ENCODE assay signal across 18 cellular contexts in genomic region chr1:161638251-161638993, GRCh38. TPM values are rescaled to one million over a fixed set of nuclear protein-coding genes. Genes with fewer than 3 reads are reported as not detected.
A peak's percentile ranks its signal among the peaks of the same experiment; 100 is the strongest.
DNase-seq lines count a peak whose midpoint lies in the region; ATAC-seq, FAIRE-seq and TF ChIP-seq lines count a peak whose summit lies in the region.
"Not testable (repeated sequence)": the region's sequence is repeated elsewhere in the genome, so short reads cannot be mapped to it uniquely, and the experiment has no call there.
"Had no signal": no experiment of that assay in that cellular context is flagged by ENCODE, and none has a peak within 500 bp of the region (broad histone marks: within the 10 kb centered on the region; RNA-seq: fewer than 3 reads in every experiment).

No MANE protein-coding gene starts in this region.

- H2BK120ac ChIP-seq in H1 (replicated peaks; ENCODE audit: low read depth, low read length); mesendoderm (ENCODE audit: low read depth, low read length): not testable (repeated sequence)

- not testable (repeated sequence) for H3K4me2 ChIP-seq in K562 (ENCODE audit: insufficient read depth, low read length); H1 (ENCODE audit: insufficient read depth in 1 of 2, low read depth in 2 of 2, low read length in 2 of 2); mesendoderm (ENCODE audit: low read length)

- not testable (repeated sequence) for TF ChIP-seq POLR2A in K562 (conservative IDR thresholded peaks at IDR 0.05); H1 (IDR thresholded peaks at IDR 0.05; ENCODE audit: control extremely low read depth in 1 of 2, low read depth in 2 of 2, low read length in 2 of 2)

- H2AK5ac ChIP-seq in H1 (ENCODE audit: low read depth, low read length); mesendoderm (ENCODE audit: low read length): not testable (repeated sequence)

- not testable (repeated sequence) for H3K4me3 ChIP-seq in K562; H1 (ENCODE audit: extremely low read depth in 1 of 4, insufficient read depth in 2 of 4, low read depth in 3 of 4, low read length in 4 of 4); mesendoderm (ENCODE audit: low read length); neutrophil (ENCODE audit: low read depth in 1 of 2, low read length in 1 of 2)

- peak; percentile 81 for ATAC-seq in K562

- DNase-seq in K562 (ENCODE audit: extremely low read depth in 1 of 4, low spot score in 3 of 4) (peak in 1 of 4 experiments; percentile 78), mesendoderm (peak; percentile 16)
- DNase-seq in H1 (ENCODE audit: low read depth in 1 of 2, low spot score in 2 of 2), result not testable (repeated sequence)

- not testable (repeated sequence) for H3K79me2 ChIP-seq in K562 (ENCODE audit: control insufficient read depth, insufficient read depth, low read length); H1 (ENCODE audit: control insufficient read depth in 1 of 2, insufficient read depth in 2 of 2, low read length in 2 of 2); mesendoderm (ENCODE audit: control insufficient read depth, insufficient read depth, low read length)

- not testable (repeated sequence) for H2BK15ac ChIP-seq in H1 (ENCODE audit: low read length); mesendoderm (replicated peaks; ENCODE audit: low read depth)

- not testable (repeated sequence) for H3K36me3 ChIP-seq in K562 (ENCODE audit: control insufficient read depth, insufficient read depth, low read length); H1 (ENCODE audit: control insufficient read depth in 2 of 4, insufficient read depth in 4 of 4, low read length in 3 of 4); mesendoderm (ENCODE audit: control insufficient read depth, insufficient read depth, low read length); neutrophil

- not testable (repeated sequence) for H4K20me1 ChIP-seq in K562 (replicated peaks; ENCODE audit: control insufficient read depth, insufficient read depth, low read length); H1 (replicated peaks in 1 of 2; ENCODE audit: control insufficient read depth in 1 of 2, insufficient read depth in 2 of 2, low read length in 2 of 2)

- intact Hi-C loops in K562 (cut with micrococcal nuclease), result not testable (repeated sequence)

- not testable (repeated sequence) for TF ChIP-seq RAD21 in K562 (CRISPR knock-in tag; conservative IDR thresholded peaks at IDR 0.05 in 1 of 2, IDR thresholded peaks at IDR 0.05 in 1 of 2); H1 (IDR thresholded peaks at IDR 0.05 in 1 of 2, conservative IDR thresholded peaks at IDR 0.05 in 1 of 2; ENCODE audit: low read depth in 2 of 2, low read length in 2 of 2)

- peak; percentile 70 for FAIRE-seq in K562 (lab: Jason Lieb, UNC)
- FAIRE-seq in H1 (lab: Jason Lieb, UNC), result peak; percentile 7

- not testable (repeated sequence) for H3K9ac ChIP-seq in K562 (ENCODE audit: insufficient read depth in 1 of 2, low read depth in 2 of 2, low read length in 2 of 2); H1 (replicated peaks in 1 of 4; ENCODE audit: extremely low read depth in 1 of 4, low read depth in 3 of 4, low read length in 3 of 4); mesendoderm (ENCODE audit: low read length)

- not testable (repeated sequence) for H2AFZ ChIP-seq in K562 (ENCODE audit: low read depth, low read length); H1 (ENCODE audit: low read length)

- in situ Hi-C loops in K562 (cut with MboI), result loop anchor here (5.0 kb wide), 1 partner anchor 81 kb away; no protein-coding TSS in a partner anchor

- H3K4me1 ChIP-seq in K562 (replicated peaks in 1 of 2; ENCODE audit: control insufficient read depth in 2 of 2, insufficient read depth in 2 of 2, low read length in 2 of 2), result peaks cover 4 to 29% of the 10 kb centered on the region in 2 experiments; a peak in 4 of 5 replicates
- H3K4me1 ChIP-seq in H1 (replicated peaks in 1 of 4; ENCODE audit: control insufficient read depth in 3 of 4, insufficient read depth in 4 of 4, low read length in 3 of 4); mesendoderm (ENCODE audit: control insufficient read depth, low read depth, low read length): not testable (repeated sequence)
- H3K4me1 ChIP-seq in neutrophil (ENCODE audit: control insufficient read depth in 1 of 2, insufficient read depth in 1 of 2, low read depth in 1 of 2, low read length in 1 of 2), result peaks cover 32 to 66% of the 10 kb centered on the region in 2 experiments

- H2BK20ac ChIP-seq in H1 (ENCODE audit: low read length), result not testable (repeated sequence)

- not testable (repeated sequence) for H3K56ac ChIP-seq in H1 (replicated peaks; ENCODE audit: insufficient read length, low read depth, low read length); mesendoderm (ENCODE audit: low read length)

- H4K5ac ChIP-seq in H1 (ENCODE audit: insufficient read length, low read depth, low read length); mesendoderm (ENCODE audit: low read length): not testable (repeated sequence)

- H2BK12ac ChIP-seq in H1 (ENCODE audit: low read depth, low read length), result not testable (repeated sequence)

- H3K27ac ChIP-seq in K562 (ENCODE audit: extremely low read depth, low read depth, low read length); H1 (ENCODE audit: low read depth, low read length); mesendoderm (ENCODE audit: low read depth, low read length): not testable (repeated sequence)
- H3K27ac ChIP-seq in neutrophil, result peak overlapping the region; percentile 85

- not testable (repeated sequence) for H4K91ac ChIP-seq in H1 (replicated peaks; ENCODE audit: insufficient read length, low read length)

- not testable (repeated sequence) for H3K23me2 ChIP-seq in H1 (ENCODE audit: low read depth, low read length)

- H4K8ac ChIP-seq in H1 (ENCODE audit: extremely low read depth, insufficient read depth, low read length); mesendoderm (ENCODE audit: low read depth, low read length): not testable (repeated sequence)

- 0% methylated on average over 2 of the region's 6 CpGs for WGBS in K562 (ENCODE audit: insufficient coverage, low coverage, missing lambda C conversion rate)
- WGBS in H1 (ENCODE audit: extremely low coverage in 1 of 2, insufficient coverage in 1 of 2, insufficient read length in 1 of 2, insufficient replicate concordance in 2 of 2, low coverage in 1 of 2, low lambda C conversion rate in 2 of 2, missing lambda C conversion rate in 1 of 2), 2 experiments, result 59% methylated on average over 2 of the region's 6 CpGs; no CpG with 5 or more reads in 1 of the 2 experiments
- no CpG with 5 or more reads among the region's 6 CpGs for WGBS in mesendoderm (ENCODE audit: extremely low coverage, insufficient coverage, low lambda C conversion rate)

- not testable (repeated sequence) for H3K79me1 ChIP-seq in H1 (ENCODE audit: low read depth, low read length); mesendoderm (ENCODE audit: low read length)

- H3K9me1 ChIP-seq in K562 (ENCODE audit: control insufficient read depth, insufficient read depth, low read length), result not testable (repeated sequence)

- H2BK5ac ChIP-seq in H1 (ENCODE audit: low read depth, low read length); mesendoderm (ENCODE audit: low read length): not testable (repeated sequence)

- not testable (repeated sequence) for H3K27me3 ChIP-seq in K562 (ENCODE audit: control insufficient read depth in 2 of 2, insufficient read depth in 2 of 2, low read length in 2 of 2); H1 (replicated peaks in 1 of 4; ENCODE audit: control insufficient read depth in 3 of 4, extremely low read depth in 1 of 4, insufficient read depth in 3 of 4, low read length in 3 of 4); mesendoderm (ENCODE audit: insufficient read depth, low read length, poor library complexity); neutrophil

- TF ChIP-seq CTCF in K562 (IDR thresholded peaks at IDR 0.05 in 2 of 3, conservative IDR thresholded peaks at IDR 0.05 in 1 of 3; ENCODE audit: insufficient read depth in 2 of 3, low read depth in 1 of 3, low read length in 3 of 3); H1 (IDR thresholded peaks at IDR 0.05; ENCODE audit: control extremely low read depth in 1 of 3, insufficient read depth in 1 of 3, low read depth in 1 of 3, low read length in 3 of 3); neutrophil (IDR thresholded peaks at IDR 0.05): not testable (repeated sequence)

- H3K9me3 ChIP-seq in K562 (replicated peaks; ENCODE audit: control insufficient read depth, insufficient read depth, low read depth, low read length); H1 (ENCODE audit: insufficient read depth in 2 of 2, low read depth in 1 of 2, low read length in 1 of 2); neutrophil: not testable (repeated sequence)

- POLR2A ChIA-PET in K562 (lab: Yijun Ruan, JAX); H1 (lab: Charles Lee; ENCODE audit: partially characterized antibody): not testable (repeated sequence)

- TF ChIP-seq EP300 in K562 (IDR thresholded peaks at IDR 0.05; ENCODE audit: low read length); H1 (IDR thresholded peaks at IDR 0.05; ENCODE audit: borderline replicate concordance in 1 of 2, low read depth in 2 of 2, low read length in 2 of 2): not testable (repeated sequence)

- H3K23ac ChIP-seq in H1 (ENCODE audit: insufficient read length); mesendoderm (ENCODE audit: low read length): not testable (repeated sequence)

- not testable (repeated sequence) for H3K4ac ChIP-seq in H1 (replicated peaks; ENCODE audit: insufficient read length, low read depth, low read length); mesendoderm (ENCODE audit: low read depth, low read length)

- CTCF ChIA-PET in K562 (lab: Yijun Ruan, JAX; ENCODE audit: low intra/inter-chr PET ratio); H1 (lab: Charles Lee; ENCODE audit: partially characterized antibody): not testable (repeated sequence)

- not testable (repeated sequence) for BruUV-seq in K562 (replicated peaks; lab: Mats Ljungman, UMichigan)

- H3K14ac ChIP-seq in H1 (ENCODE audit: insufficient read length), result not testable (repeated sequence)

- H3K18ac ChIP-seq in H1 (ENCODE audit: extremely low read depth, low read length); mesendoderm (ENCODE audit: low read length): not testable (repeated sequence)

RNA-seq across cellular contexts. Expression of gene FCGR3B, which starts 7.4 kb away (rescaled TPM):
- total RNA-seq in K562 (2011; cell fraction: chromatin; rRNA removed; ENCODE audit: low replicate concordance), result 1.4 and 2.2 TPM in 2 replicates
- 1.3 and 2.0 TPM in 2 replicates for total RNA-seq in K562 (2011; cell fraction: nucleolus; rRNA removed)
- total RNA-seq in K562 (2011; cell fraction: nucleoplasm; rRNA removed), result 2.4 and 2.8 TPM in 2 replicates
- 0.08 and 0.18 TPM in 2 replicates for total RNA-seq in K562 (2014; rRNA removed)
- 0.40 and 0.54 TPM in 2 replicates for total RNA-seq in K562 (2014; rRNA removed; fragmentation: Illumina TruSeq; extraction: Trizol)
- total RNA-seq in K562 (2015; rRNA removed; fragmentation: Illumina TruSeq; extraction: Trizol), result 0.19 and 0.36 TPM in 2 replicates
- total RNA-seq in K562 (2021), result 0.11 and 0.49 TPM in 2 replicates
- polyA plus RNA-seq in K562 (2011; rRNA removed), result 0.87 and 1.1 TPM in 2 replicates
- 0.18 and 0.25 TPM in 2 replicates for polyA plus RNA-seq in K562 (2011; cell fraction: cytosol; rRNA removed)
- polyA plus RNA-seq in K562 (2011; cell fraction: nucleus; rRNA removed), result 0.95 and 1.6 TPM in 2 replicates
- 0.55 and 1.00 TPM in 2 replicates for polyA plus RNA-seq in K562 (2012)
- 0.27 and 0.35 TPM in 2 replicates for polyA plus RNA-seq in K562 (2014; fragmentation: Illumina TruSeq; extraction: Trizol)
- under 1 TPM; 0.41 TPM for polyA plus RNA-seq in K562 (2014; fragmentation: Nextera tagmentation; extraction: Ambion mirVana)
- polyA plus RNA-seq in K562 (2014; rRNA removed), result 0.27 and 0.36 TPM in 2 replicates
- 1.1 and 1.4 TPM in 2 replicates for polyA minus RNA-seq in K562 (2011; rRNA and poly(A)+ RNA removed)
- not detected in 2 replicates for polyA minus RNA-seq in K562 (2011; cell fraction: cytosol; rRNA and poly(A)+ RNA removed)
- polyA minus RNA-seq in K562 (2011; cell fraction: nucleus; rRNA and poly(A)+ RNA removed), result 0.94 and 2.4 TPM in 2 replicates
- total RNA-seq in H1 (2021; fragmentation: NEBNext Ultra II Directional; extraction: Animal tissue kit (Norgen Biotek cat#: 25700)), result not detected in 2 replicates
- not detected in 2 replicates for polyA plus RNA-seq in H1 (2011; rRNA removed)
- not detected for polyA plus RNA-seq in H1 (2011; cell fraction: cytosol; rRNA removed)
- polyA plus RNA-seq in H1 (2011; cell fraction: nucleus; rRNA removed), result not detected
- not detected in 4 replicates for polyA plus RNA-seq in H1 (2012, experiment 1 of 2)
- polyA plus RNA-seq in H1 (2012, experiment 2 of 2), result not detected
- polyA plus RNA-seq in H1 (2013, experiment 1 of 2), result not detected
- polyA plus RNA-seq in H1 (2013, experiment 2 of 2), result not detected
- not detected in 2 replicates for polyA minus RNA-seq in H1 (2011; rRNA and poly(A)+ RNA removed)
- not detected for polyA minus RNA-seq in H1 (2011; cell fraction: cytosol; rRNA and poly(A)+ RNA removed)
- not detected for polyA minus RNA-seq in H1 (2011; cell fraction: nucleus; rRNA and poly(A)+ RNA removed)
- polyA plus RNA-seq in mesendoderm (2013, experiment 1 of 2), result not detected
- not detected for polyA plus RNA-seq in mesendoderm (2013, experiment 2 of 2)
- total RNA-seq: A172; A673; B cell; Caco-2; Calu3; CD4-positive, alpha-beta memory T cell; CD4-positive, alpha-beta T cell; CD4-positive, CD25-positive, alpha-beta regulatory T cell; CD8-positive, alpha-beta memory T cell; CD8-positive, alpha-beta T cell; Daoy had no signal
- polyA plus RNA-seq: A549; AG04450; BJ; CD4-positive, alpha-beta memory T cell; CD4-positive, CD25-positive, alpha-beta regulatory T cell had no signal

RNA-seq across cellular contexts. Expression of gene FCGR2B, which starts 24.5 kb away (rescaled TPM):
- total RNA-seq in K562 (2011; cell fraction: chromatin; rRNA removed; ENCODE audit: low replicate concordance), result 6.8 and 7.4 TPM in 2 replicates
- total RNA-seq in K562 (2011; cell fraction: nucleolus; rRNA removed), result 5.1 and 7.0 TPM in 2 replicates
- 7.6 and 9.9 TPM in 2 replicates for total RNA-seq in K562 (2011; cell fraction: nucleoplasm; rRNA removed)
- total RNA-seq in K562 (2014; rRNA removed) (1.6 and 3.1 TPM in 2 replicates), K562 (2014; rRNA removed; fragmentation: Illumina TruSeq; extraction: Trizol) (3.1 and 3.3 TPM in 2 replicates), K562 (2015; rRNA removed; fragmentation: Illumina TruSeq; extraction: Trizol) (1.7 and 2.0 TPM in 2 replicates), K562 (2021) (2.4 and 3.1 TPM in 2 replicates)
- polyA plus RNA-seq in K562 (2011; rRNA removed) (4.0 and 14.5 TPM in 2 replicates), K562 (2014; fragmentation: Illumina TruSeq; extraction: Trizol) (3.9 and 4.1 TPM in 2 replicates), K562 (2014; fragmentation: Nextera tagmentation; extraction: Ambion mirVana) (1 to 10 TPM; 6.4 to 8.9 TPM), K562 (2014; rRNA removed) (3.3 and 4.1 TPM in 2 replicates), H1 (2011; rRNA removed) (0.05 and 0.11 TPM in 2 replicates)
- polyA plus RNA-seq in K562 (2011; cell fraction: cytosol; rRNA removed), result 4.3 and 14.1 TPM in 2 replicates
- polyA plus RNA-seq in K562 (2011; cell fraction: nucleus; rRNA removed), result 10.8 and 35.5 TPM in 2 replicates
- 14.5 and 18.1 TPM in 2 replicates for polyA plus RNA-seq in K562 (2012)
- polyA minus RNA-seq in K562 (2011; rRNA and poly(A)+ RNA removed), result 3.1 and 8.7 TPM in 2 replicates
- polyA minus RNA-seq in K562 (2011; cell fraction: cytosol; rRNA and poly(A)+ RNA removed), result 0.86 and 1.5 TPM in 2 replicates
- polyA minus RNA-seq in K562 (2011; cell fraction: nucleus; rRNA and poly(A)+ RNA removed), result 2.6 and 9.2 TPM in 2 replicates
- total RNA-seq in H1 (2021; fragmentation: NEBNext Ultra II Directional; extraction: Animal tissue kit (Norgen Biotek cat#: 25700)), result not detected in 2 replicates
- polyA plus RNA-seq in H1 (2011; cell fraction: cytosol; rRNA removed), result 0.05 TPM
- polyA plus RNA-seq in H1 (2011; cell fraction: nucleus; rRNA removed), result 0.03 TPM
- polyA plus RNA-seq in H1 (2012, experiment 1 of 2), result not detected in 4 replicates
- not detected for polyA plus RNA-seq in H1 (2012, experiment 2 of 2)
- polyA plus RNA-seq in H1 (2013, experiment 1 of 2), result 0.02 TPM
- 0.02 TPM for polyA plus RNA-seq in H1 (2013, experiment 2 of 2)
- polyA minus RNA-seq in H1 (2011; rRNA and poly(A)+ RNA removed), result 0.20 TPM in 1 of 2 replicates, not detected in the other
- not detected for polyA minus RNA-seq in H1 (2011; cell fraction: cytosol; rRNA and poly(A)+ RNA removed)
- not detected for polyA minus RNA-seq in H1 (2011; cell fraction: nucleus; rRNA and poly(A)+ RNA removed)
- not detected for polyA plus RNA-seq in mesendoderm (2013, experiment 1 of 2)
- not detected for polyA plus RNA-seq in mesendoderm (2013, experiment 2 of 2)
- total RNA-seq: A172; A673; Caco-2; Calu3; CD8-positive, alpha-beta T cell; Daoy had no signal
- polyA plus RNA-seq: A549, AG04450, BJ had no signal
